Comparison of ENCODE assay signal across 15 cellular contexts in genomic region chr15:59413577-59413976, GRCh38. TPM values are rescaled to one million over a fixed set of nuclear protein-coding genes. Genes with fewer than 3 reads are reported as not detected.
DNase-seq lines count a peak whose midpoint lies in the region; ATAC-seq, FAIRE-seq and TF ChIP-seq lines count a peak whose summit lies in the region.
"Had no signal": no experiment of that assay in that cellular context is flagged by ENCODE, and none has a peak within 500 bp of the region (broad histone marks: within the 10 kb centered on the region; RNA-seq: fewer than 3 reads in every experiment).

No MANE protein-coding gene starts in this region.

- DNase-seq in HepG2 (ENCODE audit: low spot score) (no peak), right lobe of liver (no peak), transverse colon (no peak), HFFc6 (no peak), nephron progenitor cell (no peak)
- DNase-seq in activated naive CD8-positive, alpha-beta T cell treated with anti-CD3 and anti-CD28 coated beads, Interleukin-2, amount 50 U/mL, for 24 hours, result no peak
- DNase-seq in activated CD8-positive, alpha-beta memory T cell treated with anti-CD3 and anti-CD28 coated beads, Interleukin-2, amount 10 ng/mL, durations not matched to agents 7 days and 5 days, result no peak
- DNase-seq: MM.1S, NCI-H2029, NCI-H510A treated with DMSO at 0.1 percent for 48 hours, PC-3 had no signal

- TF ChIP-seq POLR2A in HepG2 (IDR thresholded peaks at IDR 0.05; ENCODE audit: insufficient read depth in 1 of 2, low read depth in 2 of 2, low read length in 2 of 2) (no peak), right lobe of liver (IDR thresholded peaks at IDR 0.05) (no peak), transverse colon (IDR thresholded peaks at IDR 0.05) (no peak)

- H3K4me3 ChIP-seq in HepG2 (replicated peaks in 1 of 3; ENCODE audit: insufficient read depth in 1 of 3, low read depth in 2 of 3, low read length in 3 of 3) (no peak overlapping the region), right lobe of liver (no peak overlapping the region), OCI-LY1 (ENCODE audit: low read depth, low read length, poor library complexity, severe bottlenecking) (peak overlapping the region; percentile 27), transverse colon (no peak overlapping the region)
- H3K4me3 ChIP-seq: GM23338, SK-N-MC had no signal

- in situ Hi-C loops in HepG2 (cut with HindIII; ENCODE audit: extremely low pct_ligation_motif_present, low pct_unique_long_range_greater_than_20kb) (loop anchor here (10.0 kb wide), 1 partner anchor 249 kb away; no protein-coding TSS in a partner anchor), transverse colon (cut with MboI; ENCODE audit: low pct_ligation_motif_present in 1 of 4, low pct_unique_long_range_greater_than_20kb in 1 of 4, low sequenced_read_pairs in 3 of 4) (no loop called here)

- peaks cover 36% of the 10 kb centered on the region for H3K27me3 Mint-ChIP-seq in activated naive CD8-positive, alpha-beta T cell treated with anti-CD3 and anti-CD28 coated beads, Interleukin-2, amount 50 U/mL, for 24 hours
- H3K27me3 Mint-ChIP-seq in HFFc6 (ENCODE audit: insufficient read depth) (peaks cover 19% of the 10 kb centered on the region), nephron progenitor cell (ENCODE audit: low read depth, poor library complexity) (peaks cover 31% of the 10 kb centered on the region)
- peaks cover 35% of the 10 kb centered on the region for H3K27me3 Mint-ChIP-seq in activated CD8-positive, alpha-beta memory T cell treated with anti-CD3 and anti-CD28 coated beads, Interleukin-2, amount 10 ng/mL, durations not matched to agents 7 days and 5 days

- peaks cover 47% of the 10 kb centered on the region for H3K4me1 ChIP-seq in HepG2 (ENCODE audit: insufficient read depth, low read length)
- H3K4me1 ChIP-seq in right lobe of liver, result peaks cover 0 to 9% (median 0%) of the 10 kb centered on the region in 4 donors
- peaks cover 95% of the 10 kb centered on the region for H3K4me1 ChIP-seq in OCI-LY1 (ENCODE audit: insufficient read depth, low read length, severe bottlenecking)
- peaks cover 5 to 47% (median 33%) of the 10 kb centered on the region in 4 donors for H3K4me1 ChIP-seq in transverse colon

- H3K4me2 ChIP-seq in HepG2 (ENCODE audit: low read depth, low read length) (no peak overlapping the region), OCI-LY1 (ENCODE audit: low read length) (peak overlapping the region; percentile 65)
- H3K4me2 ChIP-seq: GM23338 had no signal

- CTCF ChIA-PET in HepG2 (lab: Yijun Ruan, JAX; ENCODE audit: low intra/inter-chr PET ratio, low total read pairs), result interaction anchor here (1.9 kb wide), 1 partner anchor 166 kb away, joined by 13 read pairs; no protein-coding TSS in a partner anchor
- CTCF ChIA-PET in activated CD8-positive, alpha-beta memory T cell treated with anti-CD3 and anti-CD28 coated beads, Interleukin-2, amount 10 ng/mL, durations not matched to agents 7 days and 5 days (lab: Charles Lee), result interaction anchor here (0.6 to 1.6 kb wide), 3 partner anchors 34 to 167 kb away, joined by 3 to 6 read pairs (median 5); no protein-coding TSS in a partner anchor

- FAIRE-seq in HepG2 (lab: Jason Lieb, UNC), result no peak

- peaks cover 14% of the 10 kb centered on the region; the same call in 1 of the 2 replicates for H3F3A ChIP-seq in OCI-LY1 (ENCODE audit: insufficient read depth, low read length)

- H3K9ac ChIP-seq in HepG2 (ENCODE audit: insufficient read depth, low read depth, low read length), result no peak overlapping the region
- H3K9ac ChIP-seq in OCI-LY1 (ENCODE audit: low read length), result peak overlapping the region; percentile 52

- H3K9me3 ChIP-seq in HepG2 (ENCODE audit: low read length) (no peaks in the 10 kb centered on the region), right lobe of liver (no peaks in the 10 kb centered on the region), OCI-LY1 (ENCODE audit: low read length) (no peaks in the 10 kb centered on the region), transverse colon (no peaks in the 10 kb centered on the region)

- no peak for ATAC-seq in HepG2
- ATAC-seq in right lobe of liver, result no peak
- peak; percentile 2 for ATAC-seq in activated naive CD8-positive, alpha-beta T cell treated with anti-CD3 and anti-CD28 coated beads, Interleukin-2, amount 50 U/mL, for 24 hours
- no peak for ATAC-seq in activated CD8-positive, alpha-beta memory T cell treated with anti-CD3 and anti-CD28 coated beads, Interleukin-2, amount 10 ng/mL, durations not matched to agents 7 days and 5 days
- ATAC-seq: PC-3 had no signal

- H3K79me2 ChIP-seq in HepG2 (ENCODE audit: insufficient read depth, low read length), result no peaks in the 10 kb centered on the region
- H3K79me2 ChIP-seq in OCI-LY1 (ENCODE audit: insufficient read depth, low read length), result no peaks in the 10 kb centered on the region

- no peak for TF ChIP-seq CTCF in HepG2 (CRISPR knock-in tag; IDR thresholded peaks at IDR 0.05)
- no peak for TF ChIP-seq CTCF in right lobe of liver (IDR thresholded peaks at IDR 0.05)
- no peak for TF ChIP-seq CTCF in OCI-LY1 (IDR thresholded peaks at IDR 0.05; ENCODE audit: low read length)
- no peak for TF ChIP-seq CTCF in transverse colon (IDR thresholded peaks at IDR 0.05)
- no peak for TF ChIP-seq CTCF in HFFc6 (IDR thresholded peaks at IDR 0.05)
- no peak for TF ChIP-seq CTCF in nephron progenitor cell (IDR thresholded peaks at IDR 0.05)

- H3K4me3 Mint-ChIP-seq in activated naive CD8-positive, alpha-beta T cell treated with anti-CD3 and anti-CD28 coated beads, Interleukin-2, amount 50 U/mL, for 24 hours, result no peak overlapping the region
- H3K4me3 Mint-ChIP-seq in HFFc6, result no peak overlapping the region
- no peak overlapping the region for H3K4me3 Mint-ChIP-seq in nephron progenitor cell
- H3K4me3 Mint-ChIP-seq in activated CD8-positive, alpha-beta memory T cell treated with anti-CD3 and anti-CD28 coated beads, Interleukin-2, amount 10 ng/mL, durations not matched to agents 7 days and 5 days, result no peak overlapping the region
- H3K4me3 Mint-ChIP-seq: GM23338 had no signal

- intact Hi-C loops in HepG2 (cut with micrococcal nuclease; ENCODE audit: unreplicated experiment) (loop anchor here (2.0 kb wide), 2 partner anchors 41 to 239 kb away; partner anchors contain the start of gene MYO1E), right lobe of liver (cut with DNase I) (no loop called here), transverse colon (cut with DNase I; ENCODE audit: low total_unique reads) (no loop called here)

- WGBS in HepG2 (ENCODE audit: low lambda C conversion rate), result 50% methylated on average over 2 of the region's 2 CpGs
- 67% methylated on average over 2 of the region's 2 CpGs for WGBS in right lobe of liver (ENCODE audit: insufficient coverage, low coverage, low lambda C conversion rate, missing lambda C conversion rate)
- 56% methylated on average over 2 of the region's 2 CpGs; no CpG with 5 or more reads in 1 of the 2 donors for WGBS in transverse colon (ENCODE audit: low coverage in 1 of 2), 2 donors

- H2AFZ ChIP-seq in HepG2 (ENCODE audit: low read length), result no peak overlapping the region
- no peak overlapping the region for H2AFZ ChIP-seq in OCI-LY1 (ENCODE audit: low read length)

- no peaks in the 10 kb centered on the region for H3K9me2 ChIP-seq in OCI-LY1 (ENCODE audit: low read depth, low read length)

- H4K20me1 ChIP-seq in HepG2 (ENCODE audit: insufficient read depth, low read length) (no peaks in the 10 kb centered on the region), OCI-LY1 (ENCODE audit: insufficient read depth, low read length) (no peaks in the 10 kb centered on the region)

- no peak for TF ChIP-seq EP300 in HepG2 (IDR thresholded peaks at IDR 0.05; ENCODE audit: low read depth in 2 of 2, low read length in 2 of 2)
- no peak for TF ChIP-seq EP300 in HepG2 (CRISPR knock-in tag; IDR thresholded peaks at IDR 0.05; ENCODE audit: borderline replicate concordance)
- TF ChIP-seq EP300 in transverse colon (IDR thresholded peaks at IDR 0.05; ENCODE audit: low read depth), result no peak

- no peak overlapping the region for H3K27ac ChIP-seq in HepG2 (ENCODE audit: extremely low read length, insufficient read depth, low read length)
- H3K27ac ChIP-seq in right lobe of liver, result no peak overlapping the region
- peak overlapping the region; percentile 98 for H3K27ac ChIP-seq in OCI-LY1 (ENCODE audit: low read depth, low read length, poor library complexity, severe bottlenecking)
- H3K27ac ChIP-seq in transverse colon, result peak overlapping the region in 3 of 4 donors; percentile 50 to 77 (median 75)
- H3K27ac ChIP-seq: C4-2B, SK-N-MC had no signal

- no peak for TF ChIP-seq RAD21 in HepG2 (CRISPR knock-in tag; IDR thresholded peaks at IDR 0.05)

- H3K27ac Mint-ChIP-seq in activated naive CD8-positive, alpha-beta T cell treated with anti-CD3 and anti-CD28 coated beads, Interleukin-2, amount 50 U/mL, for 24 hours, result peak overlapping the region; percentile 70
- no peak overlapping the region for H3K27ac Mint-ChIP-seq in HFFc6
- no peak overlapping the region for H3K27ac Mint-ChIP-seq in nephron progenitor cell
- no peak overlapping the region for H3K27ac Mint-ChIP-seq in activated CD8-positive, alpha-beta memory T cell treated with anti-CD3 and anti-CD28 coated beads, Interleukin-2, amount 10 ng/mL, durations not matched to agents 7 days and 5 days
- H3K27ac Mint-ChIP-seq: GM23338 had no signal

- POLR2A ChIA-PET in HepG2 (lab: Yijun Ruan, JAX), result no interaction called here

- H3K36me3 ChIP-seq in HepG2 (replicated peaks in 1 of 2; ENCODE audit: control insufficient read depth in 1 of 2, insufficient read depth in 2 of 2, low read length in 2 of 2) (no peaks in the 10 kb centered on the region), right lobe of liver (no peaks in the 10 kb centered on the region), OCI-LY1 (ENCODE audit: insufficient read depth, low read length) (peaks cover 7% of the 10 kb centered on the region; the same call in 1 of the 2 replicates), transverse colon (no peaks in the 10 kb centered on the region)

- H3K9me3 Mint-ChIP-seq in activated naive CD8-positive, alpha-beta T cell treated with anti-CD3 and anti-CD28 coated beads, Interleukin-2, amount 50 U/mL, for 24 hours, result no peaks in the 10 kb centered on the region
- H3K9me3 Mint-ChIP-seq in HFFc6, result no peaks in the 10 kb centered on the region
- no peaks in the 10 kb centered on the region for H3K9me3 Mint-ChIP-seq in nephron progenitor cell
- no peaks in the 10 kb centered on the region for H3K9me3 Mint-ChIP-seq in activated CD8-positive, alpha-beta memory T cell treated with anti-CD3 and anti-CD28 coated beads, Interleukin-2, amount 10 ng/mL, durations not matched to agents 7 days and 5 days (ENCODE audit: low read depth)
- H3K9me3 Mint-ChIP-seq: GM23338 had no signal

- BruUV-seq in HepG2 (replicated peaks; lab: Mats Ljungman, UMichigan), result no TSS peak

- H3K4me1 Mint-ChIP-seq in activated naive CD8-positive, alpha-beta T cell treated with anti-CD3 and anti-CD28 coated beads, Interleukin-2, amount 50 U/mL, for 24 hours, result peaks cover 42% of the 10 kb centered on the region
- H3K4me1 Mint-ChIP-seq in HFFc6 (ENCODE audit: low read depth) (no peaks in the 10 kb centered on the region), nephron progenitor cell (peaks cover 39% of the 10 kb centered on the region)
- H3K4me1 Mint-ChIP-seq in activated CD8-positive, alpha-beta memory T cell treated with anti-CD3 and anti-CD28 coated beads, Interleukin-2, amount 10 ng/mL, durations not matched to agents 7 days and 5 days, result peaks cover 45% of the 10 kb centered on the region

- no peaks in the 10 kb centered on the region for H3K36me3 Mint-ChIP-seq in activated naive CD8-positive, alpha-beta T cell treated with anti-CD3 and anti-CD28 coated beads, Interleukin-2, amount 50 U/mL, for 24 hours (ENCODE audit: low read depth)
- H3K36me3 Mint-ChIP-seq in HFFc6 (ENCODE audit: low read depth) (no peaks in the 10 kb centered on the region), nephron progenitor cell (ENCODE audit: low read depth) (no peaks in the 10 kb centered on the region)
- no peaks in the 10 kb centered on the region for H3K36me3 Mint-ChIP-seq in activated CD8-positive, alpha-beta memory T cell treated with anti-CD3 and anti-CD28 coated beads, Interleukin-2, amount 10 ng/mL, durations not matched to agents 7 days and 5 days

- H3K27me3 ChIP-seq in HepG2 (ENCODE audit: control insufficient read depth in 1 of 2, insufficient read depth in 2 of 2, low read length in 2 of 2) (peaks cover 1 to 18% of the 10 kb centered on the region in 2 experiments; a peak in 3 of 5 replicates), right lobe of liver (no peaks in the 10 kb centered on the region), OCI-LY1 (ENCODE audit: insufficient read depth, low read length) (no peaks in the 10 kb centered on the region), transverse colon (no peaks in the 10 kb centered on the region)

RNA-seq across cellular contexts. Expression of gene FAM81A, which starts 24.4 kb away (rescaled TPM):
- 0.09 and 0.18 TPM in 2 replicates for total RNA-seq in HepG2 (2016; rRNA removed; fragmentation: Illumina TruSeq; extraction: Trizol)
- total RNA-seq in HepG2 (2016; cell fraction: cytosol; rRNA removed; fragmentation: Illumina TruSeq; extraction: Trizol; ENCODE audit: low read depth), result 0.09 and 0.81 TPM in 2 replicates
- total RNA-seq in HepG2 (2016; cell fraction: insoluble cytoplasmic fraction; rRNA removed; fragmentation: Illumina TruSeq; extraction: Trizol), result 0.15 TPM in 1 of 2 replicates, not detected in the other
- total RNA-seq in HepG2 (2016; cell fraction: membrane; rRNA removed; fragmentation: Illumina TruSeq; extraction: Trizol), result 0.43 and 1.5 TPM in 2 replicates
- not detected in 2 replicates for total RNA-seq in HepG2 (2016; cell fraction: nucleus; rRNA removed; fragmentation: Illumina TruSeq; extraction: Trizol)
- polyA plus RNA-seq in HepG2 (2011; rRNA removed), result 0.17 TPM in 1 of 2 replicates, not detected in the other
- 0.29 TPM in 1 of 2 replicates, not detected in the other for polyA plus RNA-seq in HepG2 (2011; cell fraction: cytosol; rRNA removed)
- not detected in 2 replicates for polyA plus RNA-seq in HepG2 (2011; cell fraction: nucleus; rRNA removed)
- polyA plus RNA-seq in HepG2 (2012), result not detected in 2 replicates
- polyA plus RNA-seq in HepG2 (2016; cell fraction: cytosol; fragmentation: Illumina TruSeq; extraction: Trizol; ENCODE audit: low read depth), result 0.92 and 1.0 TPM in 2 replicates
- polyA plus RNA-seq in HepG2 (2016; cell fraction: insoluble cytoplasmic fraction; fragmentation: Illumina TruSeq; extraction: Trizol; ENCODE audit: low read depth), result 0.07 and 0.13 TPM in 2 replicates
- polyA plus RNA-seq in HepG2 (2016; cell fraction: membrane; fragmentation: Illumina TruSeq; extraction: Trizol; ENCODE audit: low read depth), result 0.89 and 1.2 TPM in 2 replicates
- 1.2 TPM in 1 of 2 replicates, not detected in the other for polyA plus RNA-seq in HepG2 (2016; cell fraction: nucleus; fragmentation: Illumina TruSeq; extraction: Trizol; ENCODE audit: insufficient read depth, low read depth)
- 8.9 TPM in 1 of 2 replicates, not detected in the other for polyA minus RNA-seq in HepG2 (2011; rRNA and poly(A)+ RNA removed; ENCODE audit: low replicate concordance)
- not detected in 2 replicates for polyA minus RNA-seq in HepG2 (2011; cell fraction: cytosol; rRNA and poly(A)+ RNA removed)
- polyA minus RNA-seq in HepG2 (2011; cell fraction: nucleus; rRNA and poly(A)+ RNA removed), result not detected in 2 replicates
- total RNA-seq in right lobe of liver, result under 1 TPM in 1 of 6 experiments, not detected in 5; 0.18 TPM
- total RNA-seq in transverse colon, result 1 to 10 TPM in 2 of 4 donors, under 1 TPM in 1, not detected in 1; 0.80 to 8.4 (median 4.6) TPM
- not detected for total RNA-seq in HFFc6 (2021; fragmentation: NEBNext Ultra II Directional; extraction: Animal tissue kit (Norgen Biotek cat#: 25700))
- total RNA-seq in activated CD8-positive, alpha-beta memory T cell treated with anti-CD3 and anti-CD28 coated beads, Interleukin-2, amount 10 ng/mL, durations not matched to agents 7 days and 5 days, result 1 to 10 TPM; 2.5 to 3.7 TPM

RNA-seq across cellular contexts. Expression of gene MYO1E, which starts 40.9 kb away (rescaled TPM):
- total RNA-seq in HepG2 (2016; rRNA removed; fragmentation: Illumina TruSeq; extraction: Trizol) (25.1 and 38.5 TPM in 2 replicates), right lobe of liver (100 to 1,000 TPM in 1 of 6 experiments, 10 to 100 TPM in 5; 45.2 to 139 (median 68.9) TPM), transverse colon (100 to 1,000 TPM; 131 to 388 (median 345) TPM)
- 6.6 and 8.8 TPM in 2 replicates for total RNA-seq in HepG2 (2016; cell fraction: cytosol; rRNA removed; fragmentation: Illumina TruSeq; extraction: Trizol; ENCODE audit: low read depth)
- total RNA-seq in HepG2 (2016; cell fraction: insoluble cytoplasmic fraction; rRNA removed; fragmentation: Illumina TruSeq; extraction: Trizol), result 28.4 and 35.1 TPM in 2 replicates
- 6.5 and 7.9 TPM in 2 replicates for total RNA-seq in HepG2 (2016; cell fraction: membrane; rRNA removed; fragmentation: Illumina TruSeq; extraction: Trizol)
- 32.4 and 33.1 TPM in 2 replicates for total RNA-seq in HepG2 (2016; cell fraction: nucleus; rRNA removed; fragmentation: Illumina TruSeq; extraction: Trizol)
- 12.6 and 15.7 TPM in 2 replicates for polyA plus RNA-seq in HepG2 (2011; rRNA removed)
- 10.1 and 10.8 TPM in 2 replicates for polyA plus RNA-seq in HepG2 (2011; cell fraction: cytosol; rRNA removed)
- 20.9 and 25.3 TPM in 2 replicates for polyA plus RNA-seq in HepG2 (2011; cell fraction: nucleus; rRNA removed)
- 26.0 and 36.6 TPM in 2 replicates for polyA plus RNA-seq in HepG2 (2012)
- 1.1 and 1.6 TPM in 2 replicates for polyA plus RNA-seq in HepG2 (2016; cell fraction: cytosol; fragmentation: Illumina TruSeq; extraction: Trizol; ENCODE audit: low read depth)
- 22.4 and 25.8 TPM in 2 replicates for polyA plus RNA-seq in HepG2 (2016; cell fraction: insoluble cytoplasmic fraction; fragmentation: Illumina TruSeq; extraction: Trizol; ENCODE audit: low read depth)
- 2.2 and 2.7 TPM in 2 replicates for polyA plus RNA-seq in HepG2 (2016; cell fraction: membrane; fragmentation: Illumina TruSeq; extraction: Trizol; ENCODE audit: low read depth)
- polyA plus RNA-seq in HepG2 (2016; cell fraction: nucleus; fragmentation: Illumina TruSeq; extraction: Trizol; ENCODE audit: insufficient read depth, low read depth), result 15.6 and 16.7 TPM in 2 replicates
- 33.9 and 197 TPM in 2 replicates for polyA minus RNA-seq in HepG2 (2011; rRNA and poly(A)+ RNA removed; ENCODE audit: low replicate concordance)
- polyA minus RNA-seq in HepG2 (2011; cell fraction: cytosol; rRNA and poly(A)+ RNA removed), result 22.2 and 26.0 TPM in 2 replicates
- 47.1 and 47.9 TPM in 2 replicates for polyA minus RNA-seq in HepG2 (2011; cell fraction: nucleus; rRNA and poly(A)+ RNA removed)
- total RNA-seq in HFFc6 (2021; fragmentation: NEBNext Ultra II Directional; extraction: Animal tissue kit (Norgen Biotek cat#: 25700)), result 100 to 1,000 TPM; 108 to 142 (median 115) TPM
- 100 to 1,000 TPM in 1 of 2 experiments, 10 to 100 TPM in 1; 60.3 to 224 TPM for total RNA-seq in activated CD8-positive, alpha-beta memory T cell treated with anti-CD3 and anti-CD28 coated beads, Interleukin-2, amount 10 ng/mL, durations not matched to agents 7 days and 5 days

Comparison
In these comparisons a context has a peak if more than half of its experiments do, and no peak if none do; other contexts are left out.
1. H3K27ac ChIP-seq: peak in OCI-LY1 (single experiment) and transverse colon (3 of 4); none in HepG2 (single experiment) and right lobe of liver (0 of 3).